18 cellular contexts compared by ENCODE assay signal in the genomic region with DNA sequence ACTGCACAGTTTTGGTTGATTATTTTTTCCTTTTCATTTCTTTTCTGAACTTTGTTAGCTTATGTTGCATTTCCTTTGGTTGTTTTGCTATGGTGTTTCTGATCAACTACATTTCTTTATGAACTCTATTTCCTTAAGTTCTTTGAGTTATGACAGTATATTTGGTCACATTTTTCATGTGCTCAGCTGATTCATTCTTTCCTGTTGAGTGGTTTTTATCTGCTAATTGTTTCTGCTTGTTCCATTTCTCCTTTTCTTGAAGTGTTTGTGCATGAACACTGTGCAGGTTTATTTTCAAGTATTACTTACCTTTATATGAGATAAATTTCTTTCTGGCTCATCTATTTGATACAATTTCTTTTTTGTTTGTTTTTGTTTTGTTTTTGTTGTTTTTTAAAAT. TPM values are rescaled to one million over a fixed set of nuclear protein-coding genes. Genes with fewer than 3 reads are reported as not detected.
DNase-seq lines count a peak whose midpoint lies in the region; ATAC-seq, FAIRE-seq and TF ChIP-seq lines count a peak whose summit lies in the region.
"Had no signal": no experiment of that assay in that cellular context is flagged by ENCODE, and none has a peak within 500 bp of the region (broad histone marks: within the 10 kb centered on the region; RNA-seq: fewer than 3 reads in every experiment).

No MANE protein-coding gene starts in this region.

- peaks cover 43% of the 10 kb centered on the region for H3K36me3 Mint-ChIP-seq in nephron (ENCODE audit: low read depth)

- no peaks in the 10 kb centered on the region for H3K9me3 Mint-ChIP-seq in nephron

- H3K9ac ChIP-seq in kidney (ENCODE audit: low read length in 2 of 2): no peak overlapping the region

- no peak for DNase-seq in GM18507 (ENCODE audit: extremely low spot score, insufficient read length, low read depth)
- peak; percentile 72 for DNase-seq in MV-4-11 (lab: John Stamatoyannopoulos, UW)
- DNase-seq in amniotic epithelial cell (ENCODE audit: low read depth): peak; percentile 61
- no peak for DNase-seq in activated gamma-delta T cell (lab: John Stamatoyannopoulos, UW)
- DNase-seq in kidney: no peak
- DNase-seq: activated T-cell treated with anti-CD3 and anti-CD28 coated beads, Interleukin-2, amount 50 U/mL, for 4 hours; brain microvascular endothelial cell; CD8-positive, alpha-beta memory T cell; left ventricle myocardium superior; NCI-H2107; nephron progenitor cell; right lobe of liver; stimulated activated CD4-positive, alpha-beta T cell treated with anti-CD3 and anti-CD28 coated beads, Interleukin-4, amount 100 ng/mL, for 4 hours; WERI-Rb-1 had no signal

- no peaks in the 10 kb centered on the region for H3K27me3 Mint-ChIP-seq in nephron (ENCODE audit: low read depth)
- H3K27me3 Mint-ChIP-seq: CD8-positive, alpha-beta memory T cell had no signal

- H3K4me3 Mint-ChIP-seq in nephron: no peak overlapping the region
- H3K4me3 Mint-ChIP-seq: activated T-cell treated with anti-CD3 and anti-CD28 coated beads, Interleukin-2, amount 50 U/mL, for 4 hours; CD8-positive, alpha-beta memory T cell; nephron progenitor cell had no signal

- H3K36me3 ChIP-seq in kidney (ENCODE audit: control insufficient read depth in 1 of 2, insufficient read depth in 2 of 2, low read length in 2 of 2): no peaks in the 10 kb centered on the region
- H3K36me3 ChIP-seq: right lobe of liver, WERI-Rb-1 had no signal

- H3K4me1 Mint-ChIP-seq in nephron: peaks cover 4% of the 10 kb centered on the region

- no peaks in the 10 kb centered on the region for H3K9me3 ChIP-seq in kidney (ENCODE audit: control insufficient read depth in 1 of 2, low read length in 2 of 2)
- H3K9me3 ChIP-seq: right lobe of liver had no signal

- peak overlapping the region; percentile 32 to 66 (median 63) for H3K27ac Mint-ChIP-seq in nephron

- no peak overlapping the region for H3K27ac ChIP-seq in kidney (ENCODE audit: low read depth in 2 of 2, low read length in 2 of 2)
- H3K27ac ChIP-seq: brain microvascular endothelial cell, epithelial cell of prostate, WERI-Rb-1 had no signal

- H3K4me3 ChIP-seq in kidney (ENCODE audit: low read length in 2 of 2): no peak overlapping the region
- H3K4me3 ChIP-seq: right lobe of liver had no signal

- no peak for TF ChIP-seq CTCF in nephron (IDR thresholded peaks at IDR 0.05; ENCODE audit: unreplicated experiment in 3 of 3)
- no peak for TF ChIP-seq CTCF in kidney (IDR thresholded peaks at IDR 0.05; ENCODE audit: borderline replicate concordance, extremely low read depth, insufficient read depth)

- peaks cover 0 to 5% of the 10 kb centered on the region in 2 donors for H3K4me1 ChIP-seq in kidney (ENCODE audit: control insufficient read depth in 1 of 2, insufficient read depth in 1 of 2, low read depth in 1 of 2, low read length in 2 of 2)
- H3K4me1 ChIP-seq: right lobe of liver had no signal

- intact Hi-C loops in kidney (cut with DNase I): no loop called here

- ATAC-seq in GM18868 (IDR thresholded peaks at IDR 0.05; ENCODE audit: unreplicated experiment): no peak
- ATAC-seq: activated T-cell treated with anti-CD3 and anti-CD28 coated beads, Interleukin-2, amount 50 U/mL, for 4 hours; left ventricle myocardium superior had no signal

- FAIRE-seq in GM18507 (lab: Jason Lieb, UNC) (peak; percentile 50), kidney (lab: Jason Lieb, UNC) (no peak)
- FAIRE-seq: G401.6 had no signal

RNA-seq across cellular contexts. Expression of gene MACIR, which starts 50.9 kb away (rescaled TPM):
- 7.1 TPM for total RNA-seq in kidney
- 7.4 TPM for polyA plus RNA-seq in kidney (ENCODE audit: insufficient read depth, low read depth, low replicate concordance)

Comparison
In these comparisons a context has a peak if more than half of its experiments do, and no peak if none do; other contexts are left out.
1. DNase-seq: peak in MV-4-11 (single experiment) and amniotic epithelial cell (single experiment); none in GM18507 (single experiment), activated gamma-delta T cell (single experiment) and kidney (single experiment).